In the genomic region with DNA sequence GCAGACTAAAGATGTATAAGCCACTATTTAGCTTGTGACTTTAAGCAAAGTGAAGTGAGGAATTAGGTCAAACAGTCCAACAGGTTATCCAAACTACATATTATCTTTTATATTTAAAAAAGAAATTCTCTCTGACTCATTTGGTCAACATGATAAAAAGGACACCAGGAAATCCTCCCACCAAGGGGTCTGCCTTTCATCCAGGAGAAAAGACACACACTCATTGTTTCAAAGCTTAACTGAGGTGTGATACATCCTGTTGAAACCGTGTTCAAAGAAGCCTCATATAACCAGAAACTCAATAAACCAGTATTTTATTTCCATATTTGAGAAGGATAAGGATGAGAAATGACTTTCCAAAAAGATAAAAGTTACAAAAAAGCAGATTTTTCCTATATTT, we compare ENCODE assay signal across 25 cellular contexts.
"Had no signal": no experiment of that assay in that cellular context is flagged by ENCODE, and none has a peak within 500 bp of the region (broad histone marks: within the 10 kb centered on the region; RNA-seq: fewer than 3 reads in every experiment).

No MANE protein-coding gene starts in this region.

- DNase-seq: activated B cell treated with CpG ODN at 0.5 μM for 24 hours; activated CD4-positive, alpha-beta memory T cell treated with anti-CD3 and anti-CD28 coated beads for 36 hours; activated CD4-positive, alpha-beta T cell treated with anti-CD3 and anti-CD28 coated beads for 36 hours; activated effector memory CD4-positive, alpha-beta T cell treated with Interleukin-2 at 50 U/mL for 16 hours; activated naive CD4-positive, alpha-beta T cell treated with anti-CD3 and anti-CD28 coated beads for 36 hours; activated naive CD8-positive, alpha-beta T cell treated with anti-CD3 and anti-CD28 coated beads, Interleukin-2, amount 10 ng/mL, durations not matched to agents 7 days and 5 days; activated T-cell treated with anti-CD3 and anti-CD28 coated beads, Interleukin-2, amount 50 U/mL, for 72 hours; amygdala; colonic mucosa; dorsolateral prefrontal cortex; effector memory CD8-positive, alpha-beta T cell; glutamatergic neuron; hippocampal formation; left cardiac atrium; pancreas; right cardiac atrium; stimulated activated CD4-positive, alpha-beta T cell treated with anti-CD3 and anti-CD28 coated beads, Interleukin-12 subunit alpha, Interleukin-12 subunit beta, amount 100 ng/mL, for 4 hours; stimulated activated CD4-positive, alpha-beta T cell treated with anti-CD3 and anti-CD28 coated beads, Interleukin-4, amount 100 ng/mL, for 4 hours; stimulated activated naive CD8-positive, alpha-beta T cell treated with anti-CD3 and anti-CD28 coated beads, Interleukin-15, amount 100 ng/mL, for 72 hours; T1000 had no signal

- H3K4me1 ChIP-seq: colonic mucosa, esophagus muscularis mucosa, tibial nerve had no signal

- H3K27ac Mint-ChIP-seq: activated B cell treated with CpG ODN at 0.5 μM for 24 hours; activated CD4-positive, alpha-beta memory T cell treated with anti-CD3 and anti-CD28 coated beads for 36 hours; activated CD4-positive, alpha-beta T cell treated with anti-CD3 and anti-CD28 coated beads for 36 hours; activated naive CD4-positive, alpha-beta T cell treated with anti-CD3 and anti-CD28 coated beads for 36 hours; activated naive CD8-positive, alpha-beta T cell treated with anti-CD3 and anti-CD28 coated beads, Interleukin-2, amount 10 ng/mL, durations not matched to agents 7 days and 5 days; activated T-cell treated with anti-CD3 and anti-CD28 coated beads, Interleukin-2, amount 50 U/mL, for 72 hours; effector memory CD8-positive, alpha-beta T cell; memory B cell; nephron; stimulated activated naive CD8-positive, alpha-beta T cell treated with anti-CD3 and anti-CD28 coated beads, Interleukin-15, amount 100 ng/mL, for 72 hours; T-helper 1 cell treated with Interleukin-12 subunit alpha and Interleukin-12 subunit beta and Interleukin-4 antibody, amounts not matched to agents 30 μg/mL and 1 μg/mL, for 36 hours had no signal

- H3K4me3 ChIP-seq: colonic mucosa, dorsolateral prefrontal cortex, esophagus muscularis mucosa, pancreas, tibial nerve had no signal

- H3K27ac ChIP-seq: colonic mucosa, dorsolateral prefrontal cortex, esophagus muscularis mucosa, pancreas, tibial nerve had no signal

- H3K36me3 ChIP-seq: colonic mucosa, esophagus muscularis mucosa, pancreas, tibial nerve had no signal

- H3K27me3 Mint-ChIP-seq: activated B cell treated with CpG ODN at 0.5 μM for 24 hours; activated CD4-positive, alpha-beta memory T cell treated with anti-CD3 and anti-CD28 coated beads for 36 hours; activated CD4-positive, alpha-beta T cell treated with anti-CD3 and anti-CD28 coated beads for 36 hours; activated naive CD8-positive, alpha-beta T cell treated with anti-CD3 and anti-CD28 coated beads, Interleukin-2, amount 10 ng/mL, durations not matched to agents 7 days and 5 days; effector memory CD8-positive, alpha-beta T cell; memory B cell; stimulated activated naive CD8-positive, alpha-beta T cell treated with anti-CD3 and anti-CD28 coated beads, Interleukin-15, amount 100 ng/mL, for 72 hours had no signal

- H3K4me1 Mint-ChIP-seq: activated B cell treated with CpG ODN at 0.5 μM for 24 hours; activated CD4-positive, alpha-beta T cell treated with anti-CD3 and anti-CD28 coated beads for 36 hours; activated naive CD8-positive, alpha-beta T cell treated with anti-CD3 and anti-CD28 coated beads, Interleukin-2, amount 10 ng/mL, durations not matched to agents 7 days and 5 days; memory B cell; nephron; stimulated activated naive CD8-positive, alpha-beta T cell treated with anti-CD3 and anti-CD28 coated beads, Interleukin-15, amount 100 ng/mL, for 72 hours had no signal

- H3K36me3 Mint-ChIP-seq: activated CD4-positive, alpha-beta memory T cell treated with anti-CD3 and anti-CD28 coated beads for 36 hours; activated naive CD8-positive, alpha-beta T cell treated with anti-CD3 and anti-CD28 coated beads, Interleukin-2, amount 10 ng/mL, durations not matched to agents 7 days and 5 days; memory B cell had no signal

- H3K9me3 Mint-ChIP-seq: nephron had no signal

- H3K9me3 ChIP-seq: colonic mucosa, esophagus muscularis mucosa, pancreas, tibial nerve had no signal

- H3K27me3 ChIP-seq: colonic mucosa, dorsolateral prefrontal cortex, esophagus muscularis mucosa, pancreas, tibial nerve had no signal

- ATAC-seq: activated CD4-positive, alpha-beta T cell treated with anti-CD3 and anti-CD28 coated beads for 36 hours; activated T-cell treated with anti-CD3 and anti-CD28 coated beads, Interleukin-2, amount 50 U/mL, for 72 hours; effector memory CD8-positive, alpha-beta T cell; left cardiac atrium; pancreas; right cardiac atrium; stimulated activated naive CD8-positive, alpha-beta T cell treated with anti-CD3 and anti-CD28 coated beads, Interleukin-15, amount 100 ng/mL, for 72 hours had no signal

- H3K4me3 Mint-ChIP-seq: activated B cell treated with CpG ODN at 0.5 μM for 24 hours; activated CD4-positive, alpha-beta memory T cell treated with anti-CD3 and anti-CD28 coated beads for 36 hours; activated CD4-positive, alpha-beta T cell treated with anti-CD3 and anti-CD28 coated beads for 36 hours; activated naive CD4-positive, alpha-beta T cell treated with anti-CD3 and anti-CD28 coated beads for 36 hours; activated naive CD8-positive, alpha-beta T cell treated with anti-CD3 and anti-CD28 coated beads, Interleukin-2, amount 10 ng/mL, durations not matched to agents 7 days and 5 days; activated T-cell treated with anti-CD3 and anti-CD28 coated beads, Interleukin-2, amount 50 U/mL, for 72 hours; effector memory CD8-positive, alpha-beta T cell; memory B cell; nephron; stimulated activated naive CD8-positive, alpha-beta T cell treated with anti-CD3 and anti-CD28 coated beads, Interleukin-15, amount 100 ng/mL, for 72 hours; T-helper 1 cell treated with Interleukin-12 subunit alpha and Interleukin-12 subunit beta and Interleukin-4 antibody, amounts not matched to agents 30 μg/mL and 1 μg/mL, for 36 hours had no signal
